ENCODE assay signal across 25 cellular contexts in the genomic region with DNA sequence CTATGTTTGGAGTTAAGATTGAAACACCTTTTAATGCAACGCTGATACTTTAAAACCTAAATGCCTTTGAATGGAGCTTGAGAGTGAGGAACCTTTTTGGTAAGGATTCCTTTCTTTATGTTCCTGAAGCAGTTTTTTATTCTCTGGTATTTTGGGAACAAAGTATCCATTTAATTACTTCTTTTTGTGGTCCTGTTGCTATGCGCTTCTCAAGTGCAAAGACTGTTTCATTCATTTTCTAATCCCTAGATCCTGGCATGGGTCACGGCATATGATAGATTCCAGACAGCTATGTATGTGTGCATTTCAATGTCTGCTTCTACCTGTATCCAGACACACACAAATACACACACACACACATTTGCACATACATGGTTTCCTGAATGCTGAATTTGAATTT. TPM values are rescaled to one million over a fixed set of nuclear protein-coding genes. Genes with fewer than 3 reads are reported as not detected.
"Had no signal": no experiment of that assay in that cellular context is flagged by ENCODE, and none has a peak within 500 bp of the region (broad histone marks: within the 10 kb centered on the region; RNA-seq: fewer than 3 reads in every experiment).

No MANE protein-coding gene starts in this region.

- H3K27ac ChIP-seq: coronary artery, dorsolateral prefrontal cortex, esophagus muscularis mucosa, foreskin keratinocyte, gastrocnemius medialis, heart right ventricle, left lung, lower lobe of right lung had no signal

- H3K4me3 ChIP-seq: coronary artery, dorsolateral prefrontal cortex, esophagus muscularis mucosa, gastrocnemius medialis, heart right ventricle, left lung, lower lobe of right lung had no signal

- H3K9me3 ChIP-seq: gastrocnemius medialis, left lung, lower lobe of right lung had no signal

- H3K4me1 ChIP-seq: esophagus muscularis mucosa, foreskin keratinocyte, gastrocnemius medialis, heart right ventricle, left lung, lower lobe of right lung had no signal

- DNase-seq: dermis blood vessel endothelial cell; dorsolateral prefrontal cortex; effector CD4-positive, alpha-beta T cell; effector memory CD4-positive, alpha-beta T cell; foreskin keratinocyte; gastrocnemius medialis; glutamatergic neuron; head of caudate nucleus; heart right ventricle; hippocampal formation; left cardiac atrium; left lung; left ventricle myocardium superior; lower lobe of right lung; mesenchymal stem cell; midbrain; naive thymus-derived CD4-positive, alpha-beta T cell had no signal

- H3K36me3 ChIP-seq: esophagus muscularis mucosa, gastrocnemius medialis, heart right ventricle, left lung, lower lobe of right lung had no signal

- H3K27me3 ChIP-seq: gastrocnemius medialis had no signal

- ATAC-seq: foreskin keratinocyte; gastrocnemius medialis; heart right ventricle; left cardiac atrium; left lung; left ventricle myocardium superior; lower lobe of right lung; naive thymus-derived CD4-positive, alpha-beta T cell had no signal

RNA-seq across cellular contexts. Expression of a gene that starts 28.0 kb away (rescaled TPM):
- total RNA-seq: dermis blood vessel endothelial cell; endothelial cell of umbilical vein; esophagus muscularis mucosa; fibroblast of villous mesenchyme; foreskin keratinocyte; gastrocnemius medialis; glomerular endothelial cell; heart right ventricle; left cardiac atrium; left lung; left ventricle myocardium superior; lower lobe of right lung; lung microvascular endothelial cell; mononuclear cell; naive thymus-derived CD4-positive, alpha-beta T cell had no signal
- polyA plus RNA-seq: endothelial cell of umbilical vein; esophagus; heart right ventricle; naive thymus-derived CD4-positive, alpha-beta T cell had no signal
